ENCODE assay signal across 11 cellular contexts in genomic region chr6:129875610-129876515, GRCh38. TPM values are rescaled to one million over a fixed set of nuclear protein-coding genes. Genes with fewer than 3 reads are reported as not detected.
DNase-seq lines count a peak whose midpoint lies in the region; ATAC-seq and TF ChIP-seq lines count a peak whose summit lies in the region.
"Had no signal": no experiment of that assay in that cellular context is flagged by ENCODE, and none has a peak within 500 bp of the region (broad histone marks: within the 10 kb centered on the region; RNA-seq: fewer than 3 reads in every experiment).

No MANE protein-coding gene starts in this region.

- H3K36me3 Mint-ChIP-seq in T-helper 2 cell treated with Interferon-gamma antibody and Interleukin-4, amounts not matched to agents 5 μg/mL and 100 μg/mL, for 36 hours (ENCODE audit: low read depth), result peaks cover 6% of the 10 kb centered on the region
- no peaks in the 10 kb centered on the region for H3K36me3 Mint-ChIP-seq in neural progenitor cell

- no peak overlapping the region for H3K4me2 ChIP-seq in neural progenitor cell

- peaks cover 14% of the 10 kb centered on the region for H3K9me3 Mint-ChIP-seq in T-helper 2 cell treated with Interferon-gamma antibody and Interleukin-4, amounts not matched to agents 5 μg/mL and 100 μg/mL, for 36 hours
- H3K9me3 Mint-ChIP-seq in neural progenitor cell, result peaks cover 12% of the 10 kb centered on the region

- no peaks in the 10 kb centered on the region for H4K20me1 ChIP-seq in neural progenitor cell (ENCODE audit: low read depth)

- H3K9me3 ChIP-seq in neural progenitor cell (ENCODE audit: low read depth) (no peaks in the 10 kb centered on the region), breast epithelium (no peaks in the 10 kb centered on the region), suprapubic skin (no peaks in the 10 kb centered on the region)

- H3K79me2 ChIP-seq in neural progenitor cell (ENCODE audit: low read depth), result no peaks in the 10 kb centered on the region

- intact Hi-C loops in breast epithelium (cut with DNase I; ENCODE audit: low total_unique reads), result no loop called here

- H3K4me1 Mint-ChIP-seq in T-helper 2 cell treated with Interferon-gamma antibody and Interleukin-4, amounts not matched to agents 5 μg/mL and 100 μg/mL, for 36 hours (ENCODE audit: low read depth), result peaks cover 18% of the 10 kb centered on the region
- no peaks in the 10 kb centered on the region for H3K4me1 Mint-ChIP-seq in neural progenitor cell

- H3K27me3 Mint-ChIP-seq in T-helper 2 cell treated with Interferon-gamma antibody and Interleukin-4, amounts not matched to agents 5 μg/mL and 100 μg/mL, for 36 hours (ENCODE audit: low read depth), result peaks cover 6% of the 10 kb centered on the region
- H3K27me3 Mint-ChIP-seq in neural progenitor cell (ENCODE audit: insufficient read depth, low read depth), result no peaks in the 10 kb centered on the region

- WGBS in suprapubic skin, result 61% methylated on average over 6 of the region's 6 CpGs

- TF ChIP-seq POLR2A in GM18505 (IDR thresholded peaks at IDR 0.05; ENCODE audit: borderline replicate concordance, extremely low read depth, insufficient read depth, insufficient read length) (no peak), breast epithelium (IDR thresholded peaks at IDR 0.05) (no peak), suprapubic skin (IDR thresholded peaks at IDR 0.05) (no peak)

- H3K9ac ChIP-seq in neural progenitor cell, result no peak overlapping the region

- H3K27ac ChIP-seq in neural progenitor cell (no peak overlapping the region), breast epithelium (no peak overlapping the region), suprapubic skin (no peak overlapping the region)

- H3K27me3 ChIP-seq in neural progenitor cell, result no peaks in the 10 kb centered on the region
- H3K27me3 ChIP-seq in breast epithelium, result no peaks in the 10 kb centered on the region
- H3K27me3 ChIP-seq in suprapubic skin, result no peaks in the 10 kb centered on the region

- no peak for TF ChIP-seq CTCF in neural progenitor cell (IDR thresholded peaks at IDR 0.05)
- no peak for TF ChIP-seq CTCF in breast epithelium (IDR thresholded peaks at IDR 0.05)
- TF ChIP-seq CTCF in suprapubic skin (IDR thresholded peaks at IDR 0.05), result no peak

- peak overlapping the region; percentile 38 for H3K4me3 Mint-ChIP-seq in T-helper 2 cell treated with Interferon-gamma antibody and Interleukin-4, amounts not matched to agents 5 μg/mL and 100 μg/mL, for 36 hours
- no peak overlapping the region for H3K4me3 Mint-ChIP-seq in neural progenitor cell

- no peaks in the 10 kb centered on the region for H3F3A ChIP-seq in neural progenitor cell (ENCODE audit: low read depth)

- H3K4me3 ChIP-seq in neural progenitor cell, result no peak overlapping the region
- H3K4me3 ChIP-seq in breast epithelium, result no peak overlapping the region
- H3K4me3 ChIP-seq in suprapubic skin, result no peak overlapping the region

- H2AFZ ChIP-seq in neural progenitor cell (replicated peaks), result no peak overlapping the region

- DNase-seq in T-helper 2 cell treated with Interferon-gamma antibody and Interleukin-4, amounts not matched to agents 5 μg/mL and 100 μg/mL, for 36 hours (ENCODE audit: low spot score), result no peak
- no peak for DNase-seq in neural progenitor cell (ENCODE audit: low spot score)
- DNase-seq in breast epithelium (ENCODE audit: low spot score in 2 of 2), result no peak
- no peak for DNase-seq in H4 (ENCODE audit: low spot score)
- no peak for DNase-seq in suprapubic skin (ENCODE audit: low spot score in 2 of 2)
- DNase-seq: activated naive CD4-positive, alpha-beta T cell treated with Interleukin-2 at 50 U/mL for 16 hours had no signal

- H3K36me3 ChIP-seq in neural progenitor cell, result no peaks in the 10 kb centered on the region
- H3K36me3 ChIP-seq in breast epithelium, result no peaks in the 10 kb centered on the region
- H3K36me3 ChIP-seq in suprapubic skin, result no peaks in the 10 kb centered on the region

- H3K27ac Mint-ChIP-seq in T-helper 2 cell treated with Interferon-gamma antibody and Interleukin-4, amounts not matched to agents 5 μg/mL and 100 μg/mL, for 36 hours, result peak overlapping the region; percentile 41
- H3K27ac Mint-ChIP-seq in neural progenitor cell, result no peak overlapping the region

- no peak for TF ChIP-seq EP300 in suprapubic skin (IDR thresholded peaks at IDR 0.05)

- ATAC-seq in GM18505 (IDR thresholded peaks at IDR 0.05; ENCODE audit: unreplicated experiment) (peak; percentile 90), GM19467 (IDR thresholded peaks at IDR 0.05; ENCODE audit: unreplicated experiment) (peak; percentile 84), HG03097 (IDR thresholded peaks at IDR 0.05; ENCODE audit: low FRiP score, unreplicated experiment) (peak; percentile 80)

- H3K4me1 ChIP-seq in neural progenitor cell, result no peaks in the 10 kb centered on the region
- H3K4me1 ChIP-seq in breast epithelium, result no peaks in the 10 kb centered on the region
- no peaks in the 10 kb centered on the region for H3K4me1 ChIP-seq in suprapubic skin

RNA-seq across cellular contexts. Expression of gene TMEM244, which starts 14.7 kb away (rescaled TPM):
- total RNA-seq in neural progenitor cell (ENCODE audit: low replicate concordance) (not detected in 2 replicates), breast epithelium (not detected), suprapubic skin (not detected)
- not detected in 2 replicates for total RNA-seq in H4 (2014; rRNA removed; shearing (Covaris generic))
- total RNA-seq: epithelial cell of proximal tubule, mesenteric fat pad had no signal
